Comparison of ENCODE assay signal across 8 cellular contexts in the genomic region with DNA sequence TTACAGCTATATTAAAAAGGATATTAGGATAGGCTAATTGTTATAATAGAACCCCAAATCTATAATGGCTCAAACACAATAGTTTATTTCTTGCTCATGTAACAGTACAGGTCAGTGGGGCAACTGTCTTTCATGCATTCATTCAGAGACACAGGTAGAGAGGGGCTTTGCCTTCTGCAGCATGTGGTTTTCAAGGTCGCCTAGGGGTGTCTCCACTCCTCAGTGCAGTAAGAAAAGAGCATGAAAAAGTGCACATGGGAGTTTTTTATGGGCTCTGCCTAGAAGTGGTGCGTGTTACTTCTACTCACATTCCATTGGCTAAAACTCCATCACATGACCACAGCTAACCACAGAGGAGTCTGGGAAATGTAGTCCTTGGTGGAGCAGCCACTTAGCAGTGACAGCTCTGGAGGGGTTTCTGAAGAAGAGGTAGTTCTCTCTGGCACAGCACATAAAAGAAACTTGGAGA. TPM values are rescaled to one million over a fixed set of nuclear protein-coding genes. Genes with fewer than 3 reads are reported as not detected.
DNase-seq lines count a peak whose midpoint lies in the region; ATAC-seq and TF ChIP-seq lines count a peak whose summit lies in the region.

No MANE protein-coding gene starts in this region.

- DNase-seq in BE2C (peak; percentile 75), NCI-H524 (lab: John Stamatoyannopoulos, UW) (peak; percentile 75 to 95), midbrain (lab: John Stamatoyannopoulos, UW) (peak; percentile 83)
- peak; percentile 74 for DNase-seq in activated CD4-positive, alpha-beta T cell treated with anti-CD3 and anti-CD28 coated beads, Interleukin-2, amount 10 ng/mL, durations not matched to agents 7 days and 5 days
- DNase-seq in effector memory CD4-positive, alpha-beta T cell: peak; percentile 36 to 50 (median 39)

- CTCF ChIA-PET in activated CD4-positive, alpha-beta T cell treated with anti-CD3 and anti-CD28 coated beads, Interleukin-2, amount 10 ng/mL, durations not matched to agents 7 days and 5 days (lab: Charles Lee): interaction anchor here (0.6 to 1.9 kb wide), 14 partner anchors 9 to 117 kb away, joined by 3 to 7 read pairs (median 4); no protein-coding TSS in a partner anchor

- H3K9me3 Mint-ChIP-seq in activated CD4-positive, alpha-beta T cell treated with anti-CD3 and anti-CD28 coated beads, Interleukin-2, amount 10 ng/mL, durations not matched to agents 7 days and 5 days: peaks cover 4% of the 10 kb centered on the region
- H3K9me3 Mint-ChIP-seq in stimulated activated memory B cell treated with anti-CD40 and anti-IgM and Interleukin-4, amounts not matched to agents 10 μg/mL and 1 μg/mL and 100 μg/mL, for 72 hours: no peaks in the 10 kb centered on the region

- H3K27me3 Mint-ChIP-seq in activated CD4-positive, alpha-beta T cell treated with anti-CD3 and anti-CD28 coated beads, Interleukin-2, amount 10 ng/mL, durations not matched to agents 7 days and 5 days: no peaks in the 10 kb centered on the region
- H3K27me3 Mint-ChIP-seq in stimulated activated memory B cell treated with anti-CD40 and anti-IgM and Interleukin-4, amounts not matched to agents 10 μg/mL and 1 μg/mL and 100 μg/mL, for 72 hours: no peaks in the 10 kb centered on the region

- no peaks in the 10 kb centered on the region for H3K9me3 ChIP-seq in BE2C
- H3K9me3 ChIP-seq in effector memory CD4-positive, alpha-beta T cell (ENCODE audit: control insufficient read depth, low read length): no peaks in the 10 kb centered on the region

- peaks cover 17% of the 10 kb centered on the region for H3K4me1 Mint-ChIP-seq in activated CD4-positive, alpha-beta T cell treated with anti-CD3 and anti-CD28 coated beads, Interleukin-2, amount 10 ng/mL, durations not matched to agents 7 days and 5 days
- peaks cover 71% of the 10 kb centered on the region for H3K4me1 Mint-ChIP-seq in stimulated activated memory B cell treated with anti-CD40 and anti-IgM and Interleukin-4, amounts not matched to agents 10 μg/mL and 1 μg/mL and 100 μg/mL, for 72 hours

- no peak overlapping the region for H3K4me3 ChIP-seq in BE2C (ENCODE audit: low read depth, low read length)
- no peak overlapping the region for H3K4me3 ChIP-seq in effector memory CD4-positive, alpha-beta T cell (ENCODE audit: insufficient read depth, low read depth, low read length, poor library complexity, severe bottlenecking)

- no peak overlapping the region for H3K4me3 Mint-ChIP-seq in activated CD4-positive, alpha-beta T cell treated with anti-CD3 and anti-CD28 coated beads, Interleukin-2, amount 10 ng/mL, durations not matched to agents 7 days and 5 days
- H3K4me3 Mint-ChIP-seq in stimulated activated memory B cell treated with anti-CD40 and anti-IgM and Interleukin-4, amounts not matched to agents 10 μg/mL and 1 μg/mL and 100 μg/mL, for 72 hours: peak overlapping the region; percentile 20

- POLR2A ChIA-PET in activated CD4-positive, alpha-beta T cell treated with anti-CD3 and anti-CD28 coated beads, Interleukin-2, amount 10 ng/mL, durations not matched to agents 7 days and 5 days (lab: Charles Lee): no interaction called here

- H3K27me3 ChIP-seq in BE2C: no peaks in the 10 kb centered on the region
- no peaks in the 10 kb centered on the region for H3K27me3 ChIP-seq in effector memory CD4-positive, alpha-beta T cell (replicated peaks; ENCODE audit: control insufficient read depth, insufficient read depth, low read length, poor library complexity, severe bottlenecking)

- H3K27ac ChIP-seq in effector memory CD4-positive, alpha-beta T cell (ENCODE audit: insufficient read depth, low read length, poor library complexity, severe bottlenecking): no peak overlapping the region

- no peak overlapping the region for H3K27ac Mint-ChIP-seq in activated CD4-positive, alpha-beta T cell treated with anti-CD3 and anti-CD28 coated beads, Interleukin-2, amount 10 ng/mL, durations not matched to agents 7 days and 5 days
- H3K27ac Mint-ChIP-seq in stimulated activated memory B cell treated with anti-CD40 and anti-IgM and Interleukin-4, amounts not matched to agents 10 μg/mL and 1 μg/mL and 100 μg/mL, for 72 hours: peak overlapping the region; percentile 90

- peak; percentile 68 for TF ChIP-seq CTCF in BE2C (IDR thresholded peaks at IDR 0.05; ENCODE audit: low read depth, low read length)

- ATAC-seq in GM18870 (IDR thresholded peaks at IDR 0.05; ENCODE audit: unreplicated experiment): peak; percentile 89
- ATAC-seq in HG03097 (IDR thresholded peaks at IDR 0.05; ENCODE audit: low FRiP score, unreplicated experiment): peak; percentile 90
- ATAC-seq in stimulated activated memory B cell treated with anti-CD40 and anti-IgM and Interleukin-4, amounts not matched to agents 10 μg/mL and 1 μg/mL and 100 μg/mL, for 72 hours: peak; percentile 89

- no peaks in the 10 kb centered on the region for H3K36me3 ChIP-seq in BE2C
- no peaks in the 10 kb centered on the region for H3K36me3 ChIP-seq in effector memory CD4-positive, alpha-beta T cell (ENCODE audit: control insufficient read depth, insufficient read depth, low read length)

- peaks cover 7% of the 10 kb centered on the region; the same call in 1 of the 2 replicates for H3K4me1 ChIP-seq in BE2C
- no peaks in the 10 kb centered on the region for H3K4me1 ChIP-seq in effector memory CD4-positive, alpha-beta T cell (ENCODE audit: control insufficient read depth, insufficient read depth, low read length, poor library complexity, severe bottlenecking)

- no peaks in the 10 kb centered on the region for H3K36me3 Mint-ChIP-seq in activated CD4-positive, alpha-beta T cell treated with anti-CD3 and anti-CD28 coated beads, Interleukin-2, amount 10 ng/mL, durations not matched to agents 7 days and 5 days (ENCODE audit: low read depth)
- no peaks in the 10 kb centered on the region for H3K36me3 Mint-ChIP-seq in stimulated activated memory B cell treated with anti-CD40 and anti-IgM and Interleukin-4, amounts not matched to agents 10 μg/mL and 1 μg/mL and 100 μg/mL, for 72 hours

RNA-seq across cellular contexts. Expression of a gene that starts 1.8 kb away (rescaled TPM):
- 45.6 TPM for polyA plus RNA-seq in BE2C (2012; ENCODE audit: insufficient read depth, insufficient read length, low read depth)
- 10 to 100 TPM; 20.0 to 26.1 TPM for total RNA-seq in activated CD4-positive, alpha-beta T cell treated with anti-CD3 and anti-CD28 coated beads, Interleukin-2, amount 10 ng/mL, durations not matched to agents 7 days and 5 days
